12 cellular contexts compared by ENCODE assay signal in genomic region chr7:1566687-1567081, GRCh38. TPM values are rescaled to one million over a fixed set of nuclear protein-coding genes. Genes with fewer than 3 reads are reported as not detected.
DNase-seq lines count a peak whose midpoint lies in the region; ATAC-seq, FAIRE-seq and TF ChIP-seq lines count a peak whose summit lies in the region.
"Had no signal": no experiment of that assay in that cellular context is flagged by ENCODE, and none has a peak within 500 bp of the region (broad histone marks: within the 10 kb centered on the region; RNA-seq: fewer than 3 reads in every experiment).

No MANE protein-coding gene starts in this region.

- H3K9me3 Mint-ChIP-seq in activated naive CD4-positive, alpha-beta T cell treated with anti-CD3 and anti-CD28 coated beads, Interleukin-2, amount 10 ng/mL, durations not matched to agents 7 days and 5 days: no peaks in the 10 kb centered on the region
- no peaks in the 10 kb centered on the region for H3K9me3 Mint-ChIP-seq in activated naive CD4-positive, alpha-beta T cell treated with anti-CD3 and anti-CD28 coated beads, Interleukin-2, amount 50 U/mL, for 72 hours

- no peaks in the 10 kb centered on the region for H4K20me1 ChIP-seq in K562 (replicated peaks; ENCODE audit: control insufficient read depth, insufficient read depth, low read length)

- CTCF ChIA-PET in activated naive CD4-positive, alpha-beta T cell treated with anti-CD3 and anti-CD28 coated beads, Interleukin-2, amount 10 ng/mL, durations not matched to agents 7 days and 5 days (lab: Charles Lee): no interaction called here
- CTCF ChIA-PET in K562 (lab: Yijun Ruan, JAX; ENCODE audit: low intra/inter-chr PET ratio): no interaction called here

- no peak overlapping the region for H3K4ac ChIP-seq in mesendoderm (ENCODE audit: low read depth, low read length)

- TF ChIP-seq POLR2A in K562 (conservative IDR thresholded peaks at IDR 0.05): 0 out of 2 replicates have a peak, but pooled peaks have one; percentile 31
- no peak for TF ChIP-seq POLR2A in tibial nerve (IDR thresholded peaks at IDR 0.05)

- no peaks in the 10 kb centered on the region for H3K79me1 ChIP-seq in mesendoderm (ENCODE audit: low read length)

- H3K4me1 ChIP-seq in K562 (replicated peaks in 1 of 2; ENCODE audit: control insufficient read depth in 2 of 2, insufficient read depth in 2 of 2, low read length in 2 of 2) (peaks cover 26 to 69% of the 10 kb centered on the region in 2 experiments; a peak in 4 of 5 replicates), mesendoderm (ENCODE audit: control insufficient read depth, low read depth, low read length) (peaks cover 6% of the 10 kb centered on the region), tibial nerve (peaks cover 0 to 46% (median 17%) of the 10 kb centered on the region in 4 donors)

- H3K4me3 ChIP-seq in K562 (no peak overlapping the region), mesendoderm (ENCODE audit: low read length) (no peak overlapping the region), tibial nerve (no peak overlapping the region)

- no peak for TF ChIP-seq RAD21 in K562 (CRISPR knock-in tag; conservative IDR thresholded peaks at IDR 0.05 in 1 of 2, IDR thresholded peaks at IDR 0.05 in 1 of 2)

- no peak overlapping the region for H2AK5ac ChIP-seq in mesendoderm (ENCODE audit: low read length)

- H3K9me1 ChIP-seq in K562 (ENCODE audit: control insufficient read depth, insufficient read depth, low read length): no peaks in the 10 kb centered on the region

- H2BK15ac ChIP-seq in mesendoderm (replicated peaks; ENCODE audit: low read depth): no peak overlapping the region

- no peaks in the 10 kb centered on the region for H3K27me3 Mint-ChIP-seq in activated naive CD4-positive, alpha-beta T cell treated with anti-CD3 and anti-CD28 coated beads, Interleukin-2, amount 10 ng/mL, durations not matched to agents 7 days and 5 days

- no peak overlapping the region for H2BK5ac ChIP-seq in mesendoderm (ENCODE audit: low read length)

- no TSS peak for BruUV-seq in K562 (replicated peaks; lab: Mats Ljungman, UMichigan)

- DNase-seq in activated naive CD4-positive, alpha-beta T cell treated with anti-CD3 and anti-CD28 coated beads, Interleukin-2, amount 10 ng/mL, durations not matched to agents 7 days and 5 days: no peak
- DNase-seq in activated naive CD4-positive, alpha-beta T cell treated with anti-CD3 and anti-CD28 coated beads, Interleukin-2, amount 50 U/mL, for 72 hours (ENCODE audit: low spot score in 2 of 2): no peak
- DNase-seq in K562 (ENCODE audit: extremely low read depth in 1 of 4, low spot score in 3 of 4) (no peak), mesendoderm (no peak), tibial nerve (ENCODE audit: low spot score in 2 of 2) (no peak), NOMO-1 treated with DMSO at 0.1 percent for 48 hours (lab: John Stamatoyannopoulos, UW; ENCODE audit: unreplicated experiment) (no peak)
- DNase-seq: MV-4-11 had no signal

- POLR2A ChIA-PET in K562 (lab: Yijun Ruan, JAX): interaction anchor here (0.6 kb wide), 1 partner anchor 788 kb away, joined by 3 read pairs; the partner anchor contains the start of gene EIF3B

- H3K79me2 ChIP-seq in K562 (ENCODE audit: control insufficient read depth, insufficient read depth, low read length): peaks cover 44% of the 10 kb centered on the region
- no peaks in the 10 kb centered on the region for H3K79me2 ChIP-seq in mesendoderm (ENCODE audit: control insufficient read depth, insufficient read depth, low read length)

- no peak overlapping the region for H3K4me3 Mint-ChIP-seq in activated naive CD4-positive, alpha-beta T cell treated with anti-CD3 and anti-CD28 coated beads, Interleukin-2, amount 10 ng/mL, durations not matched to agents 7 days and 5 days

- H3K27ac ChIP-seq in K562 (ENCODE audit: extremely low read depth, low read depth, low read length): no peak overlapping the region; the same call in 2 of the 3 replicates
- H3K27ac ChIP-seq in mesendoderm (ENCODE audit: low read depth, low read length): no peak overlapping the region
- H3K27ac ChIP-seq in tibial nerve: peak overlapping the region in 3 of 4 donors; percentile 47 to 95 (median 55)
- H3K27ac ChIP-seq: HL-60 had no signal

- H3K27ac Mint-ChIP-seq in activated naive CD4-positive, alpha-beta T cell treated with anti-CD3 and anti-CD28 coated beads, Interleukin-2, amount 10 ng/mL, durations not matched to agents 7 days and 5 days: peak overlapping the region; percentile 37
- H3K27ac Mint-ChIP-seq in activated naive CD4-positive, alpha-beta T cell treated with anti-CD3 and anti-CD28 coated beads, Interleukin-2, amount 50 U/mL, for 72 hours: peak overlapping the region in 1 of 2 donors; percentile 3

- H3K27me3 ChIP-seq in K562 (ENCODE audit: control insufficient read depth in 2 of 2, insufficient read depth in 2 of 2, low read length in 2 of 2) (no peaks in the 10 kb centered on the region), mesendoderm (ENCODE audit: insufficient read depth, low read length, poor library complexity) (no peaks in the 10 kb centered on the region), tibial nerve (no peaks in the 10 kb centered on the region)

- peak overlapping the region; percentile 44 for H3K56ac ChIP-seq in mesendoderm (ENCODE audit: low read length)

- no peak overlapping the region for H4K8ac ChIP-seq in mesendoderm (ENCODE audit: low read depth, low read length)

- intact Hi-C loops in K562 (cut with micrococcal nuclease): no loop called here

- no peak for ATAC-seq in activated naive CD4-positive, alpha-beta T cell treated with anti-CD3 and anti-CD28 coated beads, Interleukin-2, amount 50 U/mL, for 72 hours
- ATAC-seq in K562 (no peak), GM21723 (IDR thresholded peaks at IDR 0.05; ENCODE audit: unreplicated experiment) (no peak), GM19324 (IDR thresholded peaks at IDR 0.05; ENCODE audit: low FRiP score, unreplicated experiment) (no peak)

- TF ChIP-seq EP300 in K562 (IDR thresholded peaks at IDR 0.05; ENCODE audit: low read length) (no peak), tibial nerve (IDR thresholded peaks at IDR 0.05) (no peak)

- no peaks in the 10 kb centered on the region for H3K9me3 ChIP-seq in K562 (replicated peaks; ENCODE audit: control insufficient read depth, insufficient read depth, low read depth, low read length)
- H3K9me3 ChIP-seq in tibial nerve: no peaks in the 10 kb centered on the region

- H3K4me2 ChIP-seq in K562 (ENCODE audit: insufficient read depth, low read length): peak overlapping the region; percentile 48
- no peak overlapping the region for H3K4me2 ChIP-seq in mesendoderm (ENCODE audit: low read length)

- peak overlapping the region in 1 of 2 experiments; percentile 57; a peak in 2 of 4 replicates for H3K9ac ChIP-seq in K562 (ENCODE audit: insufficient read depth in 1 of 2, low read depth in 2 of 2, low read length in 2 of 2)
- peak overlapping the region; percentile 8 for H3K9ac ChIP-seq in mesendoderm (ENCODE audit: low read length)

- H2AFZ ChIP-seq in K562 (ENCODE audit: low read depth, low read length): no peak overlapping the region

- H3K36me3 Mint-ChIP-seq in activated naive CD4-positive, alpha-beta T cell treated with anti-CD3 and anti-CD28 coated beads, Interleukin-2, amount 10 ng/mL, durations not matched to agents 7 days and 5 days: peaks cover 8% of the 10 kb centered on the region
- peaks cover 8 to 18% of the 10 kb centered on the region in 2 donors for H3K36me3 Mint-ChIP-seq in activated naive CD4-positive, alpha-beta T cell treated with anti-CD3 and anti-CD28 coated beads, Interleukin-2, amount 50 U/mL, for 72 hours

- peaks cover 30% of the 10 kb centered on the region; the same call in 2 of the 3 replicates for H3K36me3 ChIP-seq in K562 (ENCODE audit: control insufficient read depth, insufficient read depth, low read length)
- no peaks in the 10 kb centered on the region for H3K36me3 ChIP-seq in mesendoderm (ENCODE audit: control insufficient read depth, insufficient read depth, low read length)
- peaks cover 0 to 36% (median 0%) of the 10 kb centered on the region in 3 donors for H3K36me3 ChIP-seq in tibial nerve

- FAIRE-seq in K562 (lab: Jason Lieb, UNC): no peak
- FAIRE-seq: TTC549 had no signal

- no peak overlapping the region for H2BK120ac ChIP-seq in mesendoderm (ENCODE audit: low read depth, low read length)

- peaks cover 29% of the 10 kb centered on the region for H3K4me1 Mint-ChIP-seq in activated naive CD4-positive, alpha-beta T cell treated with anti-CD3 and anti-CD28 coated beads, Interleukin-2, amount 10 ng/mL, durations not matched to agents 7 days and 5 days

- TF ChIP-seq CTCF in K562 (IDR thresholded peaks at IDR 0.05 in 2 of 3, conservative IDR thresholded peaks at IDR 0.05 in 1 of 3; ENCODE audit: insufficient read depth in 2 of 3, low read depth in 1 of 3, low read length in 3 of 3) (no peak), tibial nerve (IDR thresholded peaks at IDR 0.05) (no peak)

- H3K18ac ChIP-seq in mesendoderm (ENCODE audit: low read length): no peak overlapping the region

- in situ Hi-C loops in K562 (cut with MboI): no loop called here

- no peak overlapping the region for H3K23ac ChIP-seq in mesendoderm (ENCODE audit: low read length)

- 59% methylated on average over 13 of the region's 15 CpGs for WGBS in K562 (ENCODE audit: insufficient coverage, low coverage, missing lambda C conversion rate)
- no CpG with 5 or more reads among the region's 15 CpGs for WGBS in mesendoderm (ENCODE audit: extremely low coverage, insufficient coverage, low lambda C conversion rate)
- 69 to 77% methylated on average over 10 to 15 of the region's 15 CpGs for WGBS in tibial nerve, 2 donors

- no peak overlapping the region for H4K5ac ChIP-seq in mesendoderm (ENCODE audit: low read length)

RNA-seq across cellular contexts. Expression of gene PSMG3, which starts 3.1 kb away (rescaled TPM):
- 10 to 100 TPM; 26.8 to 36.4 TPM for total RNA-seq in activated naive CD4-positive, alpha-beta T cell treated with anti-CD3 and anti-CD28 coated beads, Interleukin-2, amount 50 U/mL, for 72 hours
- total RNA-seq in K562 (2011; cell fraction: chromatin; rRNA removed; ENCODE audit: low replicate concordance): 26.2 and 74.4 TPM in 2 replicates
- 89.7 and 92.9 TPM in 2 replicates for total RNA-seq in K562 (2011; cell fraction: nucleolus; rRNA removed)
- total RNA-seq in K562 (2011; cell fraction: nucleoplasm; rRNA removed): 63.3 and 66.8 TPM in 2 replicates
- 122 and 132 TPM in 2 replicates for total RNA-seq in K562 (2014; rRNA removed)
- 46.5 and 57.2 TPM in 2 replicates for total RNA-seq in K562 (2014; rRNA removed; fragmentation: Illumina TruSeq; extraction: Trizol)
- 81.5 and 83.4 TPM in 2 replicates for total RNA-seq in K562 (2015; rRNA removed; fragmentation: Illumina TruSeq; extraction: Trizol)
- total RNA-seq in K562 (2021): 77.3 and 80.1 TPM in 2 replicates
- 93.6 and 96.3 TPM in 2 replicates for polyA plus RNA-seq in K562 (2011; rRNA removed)
- 110 and 136 TPM in 2 replicates for polyA plus RNA-seq in K562 (2011; cell fraction: cytosol; rRNA removed)
- polyA plus RNA-seq in K562 (2011; cell fraction: nucleus; rRNA removed): 144 and 158 TPM in 2 replicates
- polyA plus RNA-seq in K562 (2012): 65.4 and 71.5 TPM in 2 replicates
- polyA plus RNA-seq in K562 (2014; fragmentation: Illumina TruSeq; extraction: Trizol): 54.0 and 64.6 TPM in 2 replicates
- polyA plus RNA-seq in K562 (2014; fragmentation: Nextera tagmentation; extraction: Ambion mirVana): 10 to 100 TPM; 34.8 to 55.3 TPM
- 121 and 136 TPM in 2 replicates for polyA plus RNA-seq in K562 (2014; rRNA removed)
- 20.1 and 30.9 TPM in 2 replicates for polyA minus RNA-seq in K562 (2011; rRNA and poly(A)+ RNA removed)
- 22.6 and 24.3 TPM in 2 replicates for polyA minus RNA-seq in K562 (2011; cell fraction: cytosol; rRNA and poly(A)+ RNA removed)
- 12.3 and 13.9 TPM in 2 replicates for polyA minus RNA-seq in K562 (2011; cell fraction: nucleus; rRNA and poly(A)+ RNA removed)
- 13.5 TPM for polyA plus RNA-seq in mesendoderm (2013, experiment 1 of 2)
- polyA plus RNA-seq in mesendoderm (2013, experiment 2 of 2): 12.9 TPM
- 10 to 100 TPM; 36.3 to 42.3 (median 39.5) TPM for total RNA-seq in tibial nerve

RNA-seq across cellular contexts. Expression of gene TMEM184A, which starts 10.7 kb away (rescaled TPM):
- under 1 TPM; 0.12 to 0.73 TPM for total RNA-seq in activated naive CD4-positive, alpha-beta T cell treated with anti-CD3 and anti-CD28 coated beads, Interleukin-2, amount 50 U/mL, for 72 hours
- 0.32 and 2.6 TPM in 2 replicates for total RNA-seq in K562 (2011; cell fraction: chromatin; rRNA removed; ENCODE audit: low replicate concordance)
- 0.66 and 1.5 TPM in 2 replicates for total RNA-seq in K562 (2011; cell fraction: nucleolus; rRNA removed)
- total RNA-seq in K562 (2011; cell fraction: nucleoplasm; rRNA removed): 0.29 and 1.8 TPM in 2 replicates
- total RNA-seq in K562 (2014; rRNA removed) (0.18 TPM in 1 of 2 replicates, not detected in the other), K562 (2014; rRNA removed; fragmentation: Illumina TruSeq; extraction: Trizol) (not detected in 2 replicates), K562 (2015; rRNA removed; fragmentation: Illumina TruSeq; extraction: Trizol) (not detected in 2 replicates), K562 (2021) (0.11 and 0.31 TPM in 2 replicates), tibial nerve (1 to 10 TPM in 1 of 4 donors, under 1 TPM in 1, not detected in 2; 0.66 to 2.5 TPM)
- polyA plus RNA-seq in K562 (2011; rRNA removed) (0.10 and 0.20 TPM in 2 replicates), K562 (2014; fragmentation: Illumina TruSeq; extraction: Trizol) (not detected in 2 replicates), K562 (2014; fragmentation: Nextera tagmentation; extraction: Ambion mirVana) (not detected), K562 (2014; rRNA removed) (not detected in 2 replicates)
- 0.12 and 0.72 TPM in 2 replicates for polyA plus RNA-seq in K562 (2011; cell fraction: cytosol; rRNA removed)
- polyA plus RNA-seq in K562 (2011; cell fraction: nucleus; rRNA removed): 0.53 and 1.7 TPM in 2 replicates
- polyA plus RNA-seq in K562 (2012): 0.04 and 0.12 TPM in 2 replicates
- 0.14 and 0.15 TPM in 2 replicates for polyA minus RNA-seq in K562 (2011; rRNA and poly(A)+ RNA removed)
- polyA minus RNA-seq in K562 (2011; cell fraction: cytosol; rRNA and poly(A)+ RNA removed): 0.19 and 0.27 TPM in 2 replicates
- 0.89 and 1.1 TPM in 2 replicates for polyA minus RNA-seq in K562 (2011; cell fraction: nucleus; rRNA and poly(A)+ RNA removed)
- 0.72 TPM for polyA plus RNA-seq in mesendoderm (2013, experiment 1 of 2)
- polyA plus RNA-seq in mesendoderm (2013, experiment 2 of 2): 0.78 TPM
- total RNA-seq: posterior vena cava had no signal

RNA-seq across cellular contexts. Expression of gene MAFK, which starts 36.2 kb away (rescaled TPM):
- 10 to 100 TPM; 34.1 to 37.3 TPM for total RNA-seq in activated naive CD4-positive, alpha-beta T cell treated with anti-CD3 and anti-CD28 coated beads, Interleukin-2, amount 50 U/mL, for 72 hours
- 8.5 and 20.5 TPM in 2 replicates for total RNA-seq in K562 (2011; cell fraction: chromatin; rRNA removed; ENCODE audit: low replicate concordance)
- 11.2 and 12.1 TPM in 2 replicates for total RNA-seq in K562 (2011; cell fraction: nucleolus; rRNA removed)
- total RNA-seq in K562 (2011; cell fraction: nucleoplasm; rRNA removed): 5.1 and 7.6 TPM in 2 replicates
- 11.7 and 15.6 TPM in 2 replicates for total RNA-seq in K562 (2014; rRNA removed)
- 1.1 and 1.3 TPM in 2 replicates for total RNA-seq in K562 (2014; rRNA removed; fragmentation: Illumina TruSeq; extraction: Trizol)
- total RNA-seq in K562 (2015; rRNA removed; fragmentation: Illumina TruSeq; extraction: Trizol): 4.7 and 5.5 TPM in 2 replicates
- 17.6 and 24.4 TPM in 2 replicates for total RNA-seq in K562 (2021)
- 2.1 and 4.9 TPM in 2 replicates for polyA plus RNA-seq in K562 (2011; rRNA removed)
- polyA plus RNA-seq in K562 (2011; cell fraction: cytosol; rRNA removed): 3.8 and 5.1 TPM in 2 replicates
- polyA plus RNA-seq in K562 (2011; cell fraction: nucleus; rRNA removed): 9.8 and 26.1 TPM in 2 replicates
- polyA plus RNA-seq in K562 (2012): 11.2 and 12.1 TPM in 2 replicates
- polyA plus RNA-seq in K562 (2014; fragmentation: Illumina TruSeq; extraction: Trizol): 3.7 and 6.9 TPM in 2 replicates
- under 1 TPM; 0.04 to 0.07 TPM for polyA plus RNA-seq in K562 (2014; fragmentation: Nextera tagmentation; extraction: Ambion mirVana)
- polyA plus RNA-seq in K562 (2014; rRNA removed): 12.8 and 13.5 TPM in 2 replicates
- polyA minus RNA-seq in K562 (2011; rRNA and poly(A)+ RNA removed): 0.66 and 1.1 TPM in 2 replicates
- polyA minus RNA-seq in K562 (2011; cell fraction: cytosol; rRNA and poly(A)+ RNA removed): 5.5 and 7.7 TPM in 2 replicates
- polyA minus RNA-seq in K562 (2011; cell fraction: nucleus; rRNA and poly(A)+ RNA removed): 3.6 and 3.8 TPM in 2 replicates
- polyA plus RNA-seq in mesendoderm (2013, experiment 1 of 2): 5.8 TPM
- 5.8 TPM for polyA plus RNA-seq in mesendoderm (2013, experiment 2 of 2)
- 100 to 1,000 TPM in 2 of 4 donors, 10 to 100 TPM in 2; 41.3 to 117 (median 74.5) TPM for total RNA-seq in tibial nerve

Comparison
In these comparisons a context has a peak if more than half of its experiments do, and no peak if none do; other contexts are left out.
1. H3K27ac ChIP-seq: peak in tibial nerve (3 of 4); none in K562 (single experiment) and mesendoderm (single experiment).